Comparison of ENCODE assay signal across 15 cellular contexts in the genomic region with DNA sequence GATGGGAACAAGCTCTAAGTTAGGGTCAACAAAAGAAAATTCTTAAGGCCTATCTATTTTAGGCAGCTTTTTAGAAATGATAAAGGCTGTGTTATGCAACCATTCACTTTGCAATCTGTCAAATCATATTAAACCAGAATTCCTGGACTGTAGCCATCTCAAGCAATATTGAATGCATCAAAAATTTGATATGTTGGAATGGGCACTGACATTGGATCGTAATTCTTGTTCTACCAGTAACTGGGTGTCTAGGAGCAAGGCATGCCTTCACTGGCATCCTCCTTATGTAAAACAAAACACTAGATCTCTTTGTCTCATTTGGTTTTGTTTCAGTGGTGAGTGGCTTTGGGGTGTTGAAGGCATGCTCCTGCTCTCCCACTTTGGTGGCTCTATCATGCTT.
DNase-seq lines count a peak whose midpoint lies in the region; ATAC-seq and TF ChIP-seq lines count a peak whose summit lies in the region.
"Had no signal": no experiment of that assay in that cellular context is flagged by ENCODE, and none has a peak within 500 bp of the region (broad histone marks: within the 10 kb centered on the region; RNA-seq: fewer than 3 reads in every experiment).

No MANE protein-coding gene starts in this region.

- H3K4me1 ChIP-seq in mesendoderm (ENCODE audit: control insufficient read depth, low read depth, low read length) = peaks cover 9% of the 10 kb centered on the region

- no peak overlapping the region for H3K9ac ChIP-seq in mesendoderm (ENCODE audit: low read length)

- no peak overlapping the region for H2AK5ac ChIP-seq in mesendoderm (ENCODE audit: low read length)

- no peak overlapping the region for H2BK5ac ChIP-seq in mesendoderm (ENCODE audit: low read length)

- H3K4me3 ChIP-seq in mesendoderm (ENCODE audit: low read length) = no peak overlapping the region
- H3K4me3 ChIP-seq: left ventricle myocardium inferior, MG63, PC-9, SJSA1 had no signal

- WGBS in mesendoderm (ENCODE audit: extremely low coverage, insufficient coverage, low lambda C conversion rate) = no CpG with 5 or more reads among the region's 1 CpG

- H2BK120ac ChIP-seq in mesendoderm (ENCODE audit: low read depth, low read length) = no peak overlapping the region

- H3K23ac ChIP-seq in mesendoderm (ENCODE audit: low read length) = no peak overlapping the region

- TF ChIP-seq CTCF in WTC11 (IDR thresholded peaks at IDR 0.05) = no peak
- no peak for TF ChIP-seq CTCF in type B pancreatic cell (conservative IDR thresholded peaks at IDR 0.05)

- H4K8ac ChIP-seq in mesendoderm (ENCODE audit: low read depth, low read length) = no peak overlapping the region

- H3K27me3 Mint-ChIP-seq in activated naive CD8-positive, alpha-beta T cell = no peaks in the 10 kb centered on the region
- H3K27me3 Mint-ChIP-seq in activated naive CD8-positive, alpha-beta T cell treated with anti-CD3 and anti-CD28 coated beads for 36 hours = no peaks in the 10 kb centered on the region
- H3K27me3 Mint-ChIP-seq in WTC11 (ENCODE audit: low read depth) (no peaks in the 10 kb centered on the region), type B pancreatic cell (no peaks in the 10 kb centered on the region)

- H3K4ac ChIP-seq in mesendoderm (ENCODE audit: low read depth, low read length) = no peak overlapping the region

- no peaks in the 10 kb centered on the region for H3K36me3 Mint-ChIP-seq in activated naive CD8-positive, alpha-beta T cell
- peaks cover 26% of the 10 kb centered on the region for H3K36me3 Mint-ChIP-seq in activated naive CD8-positive, alpha-beta T cell treated with anti-CD3 and anti-CD28 coated beads for 36 hours
- 0 out of 2 replicates have a peak, but pooled peaks cover 3% of the 10 kb centered on the region for H3K36me3 Mint-ChIP-seq in WTC11
- peaks cover 17% of the 10 kb centered on the region for H3K36me3 Mint-ChIP-seq in type B pancreatic cell

- no peaks in the 10 kb centered on the region for H3K9me3 Mint-ChIP-seq in activated naive CD8-positive, alpha-beta T cell (ENCODE audit: low read depth)
- H3K9me3 Mint-ChIP-seq in activated naive CD8-positive, alpha-beta T cell treated with anti-CD3 and anti-CD28 coated beads for 36 hours = no peaks in the 10 kb centered on the region
- H3K9me3 Mint-ChIP-seq in WTC11 (no peaks in the 10 kb centered on the region), type B pancreatic cell (peaks cover 4% of the 10 kb centered on the region)

- POLR2A ChIA-PET in WTC11 (lab: Charles Lee) = interaction anchor here (1.3 kb wide), 1 partner anchor 19 kb away, joined by 3 read pairs; no protein-coding TSS in a partner anchor

- H2BK15ac ChIP-seq in mesendoderm (replicated peaks; ENCODE audit: low read depth) = no peak overlapping the region

- peaks cover 67% of the 10 kb centered on the region for H3K4me1 Mint-ChIP-seq in activated naive CD8-positive, alpha-beta T cell (ENCODE audit: low read depth)
- H3K4me1 Mint-ChIP-seq in activated naive CD8-positive, alpha-beta T cell treated with anti-CD3 and anti-CD28 coated beads for 36 hours = peaks cover 69% of the 10 kb centered on the region
- H3K4me1 Mint-ChIP-seq in WTC11 = peaks cover 87% of the 10 kb centered on the region
- peaks cover 50% of the 10 kb centered on the region for H3K4me1 Mint-ChIP-seq in type B pancreatic cell (ENCODE audit: unreplicated experiment)

- no peak overlapping the region for H3K4me2 ChIP-seq in mesendoderm (ENCODE audit: low read length)
- H3K4me2 ChIP-seq: PC-9 had no signal

- H3K79me1 ChIP-seq in mesendoderm (ENCODE audit: low read length) = peaks cover 14% of the 10 kb centered on the region

- ATAC-seq in WTC11 (no peak), HG02623 (IDR thresholded peaks at IDR 0.05; ENCODE audit: unreplicated experiment) (no peak)

- H3K27ac Mint-ChIP-seq in activated naive CD8-positive, alpha-beta T cell = peak overlapping the region; percentile 30
- no peak overlapping the region for H3K27ac Mint-ChIP-seq in activated naive CD8-positive, alpha-beta T cell treated with anti-CD3 and anti-CD28 coated beads for 36 hours
- peak overlapping the region; percentile 90 for H3K27ac Mint-ChIP-seq in WTC11
- peak overlapping the region; percentile 92 for H3K27ac Mint-ChIP-seq in type B pancreatic cell

- no peak overlapping the region for H3K27ac ChIP-seq in mesendoderm (ENCODE audit: low read depth, low read length)
- H3K27ac ChIP-seq: left ventricle myocardium inferior, PC-9, SJSA1 had no signal

- H3K18ac ChIP-seq in mesendoderm (ENCODE audit: low read length) = peak overlapping the region; percentile 73

- no peak overlapping the region for H4K5ac ChIP-seq in mesendoderm (ENCODE audit: low read length)

- peak overlapping the region; percentile 62 for H3K56ac ChIP-seq in mesendoderm (ENCODE audit: low read length)

- H3K36me3 ChIP-seq in mesendoderm (ENCODE audit: control insufficient read depth, insufficient read depth, low read length) = no peaks in the 10 kb centered on the region
- H3K36me3 ChIP-seq: left ventricle myocardium inferior, MG63, SJSA1 had no signal

- no peak for DNase-seq in activated naive CD8-positive, alpha-beta T cell treated with anti-CD3 and anti-CD28 coated beads for 36 hours
- DNase-seq in WTC11 (ENCODE audit: low spot score) (no peak), mesendoderm (no peak), type B pancreatic cell (ENCODE audit: extremely low spot score, unreplicated experiment) (no peak), midbrain (lab: John Stamatoyannopoulos, UW) (no peak), ureter (ENCODE audit: low spot score) (no peak)
- DNase-seq: activated gamma-delta T cell, H7, left ventricle myocardium inferior, MG63, NCI-H187 treated with DMSO at 0.1 percent for 48 hours, PC-9 had no signal

- peaks cover 86% of the 10 kb centered on the region for H3K79me2 ChIP-seq in mesendoderm (ENCODE audit: control insufficient read depth, insufficient read depth, low read length)

- H3K4me3 Mint-ChIP-seq in activated naive CD8-positive, alpha-beta T cell = no peak overlapping the region
- no peak overlapping the region for H3K4me3 Mint-ChIP-seq in activated naive CD8-positive, alpha-beta T cell treated with anti-CD3 and anti-CD28 coated beads for 36 hours
- H3K4me3 Mint-ChIP-seq in WTC11 (no peak overlapping the region), type B pancreatic cell (peak overlapping the region; percentile 32)

- CTCF ChIA-PET in WTC11 (lab: Charles Lee) = interaction anchor here (1.6 kb wide), 1 partner anchor 131 kb away, joined by 4 read pairs; no protein-coding TSS in a partner anchor

- H3K27me3 ChIP-seq in mesendoderm (ENCODE audit: insufficient read depth, low read length, poor library complexity) = no peaks in the 10 kb centered on the region
- H3K27me3 ChIP-seq: MG63, SJSA1 had no signal

TF ChIP-seq in WTC11, 78 proteins besides CTCF, POLR2A, EP300 and RAD21:
- no peak for TF ChIP-seq SOX15 (CRISPR knock-in tag; IDR thresholded peaks at IDR 0.05)
- TF ChIP-seq, protein P1, sequence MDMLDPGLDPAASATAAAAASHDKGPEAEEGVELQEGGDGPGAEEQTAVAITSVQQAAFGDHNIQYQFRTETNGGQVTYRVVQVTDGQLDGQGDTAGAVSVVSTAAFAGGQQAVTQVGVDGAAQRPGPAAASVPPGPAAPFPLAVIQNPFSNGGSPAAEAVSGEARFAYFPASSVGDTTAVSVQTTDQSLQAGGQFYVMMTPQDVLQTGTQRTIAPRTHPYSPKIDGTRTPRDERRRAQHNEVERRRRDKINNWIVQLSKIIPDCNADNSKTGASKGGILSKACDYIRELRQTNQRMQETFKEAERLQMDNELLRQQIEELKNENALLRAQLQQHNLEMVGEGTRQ (CRISPR knock-in tag; IDR thresholded peaks at IDR 0.05) = no peak
- no peak for TF ChIP-seq SMAD3 (CRISPR knock-in tag; IDR thresholded peaks at IDR 0.05; ENCODE audit: borderline replicate concordance)
- TF ChIP-seq RELA (CRISPR knock-in tag; IDR thresholded peaks at IDR 0.05; ENCODE audit: borderline replicate concordance) = no peak
- TF ChIP-seq EMX1 (CRISPR knock-in tag; IDR thresholded peaks at IDR 0.05) = no peak
- TF ChIP-seq ZNF317 (CRISPR knock-in tag; IDR thresholded peaks at IDR 0.05; ENCODE audit: borderline replicate concordance, low read depth) = no peak
- TF ChIP-seq ZNF121 (CRISPR knock-in tag; IDR thresholded peaks at IDR 0.05) = no peak
- TF ChIP-seq ZNF232 (CRISPR knock-in tag; IDR thresholded peaks at IDR 0.05) = no peak
- no peak for TF ChIP-seq MYBL2 (CRISPR knock-in tag; IDR thresholded peaks at IDR 0.05)
- TF ChIP-seq RORB (CRISPR knock-in tag; IDR thresholded peaks at IDR 0.05) = no peak
- TF ChIP-seq, protein P2, sequence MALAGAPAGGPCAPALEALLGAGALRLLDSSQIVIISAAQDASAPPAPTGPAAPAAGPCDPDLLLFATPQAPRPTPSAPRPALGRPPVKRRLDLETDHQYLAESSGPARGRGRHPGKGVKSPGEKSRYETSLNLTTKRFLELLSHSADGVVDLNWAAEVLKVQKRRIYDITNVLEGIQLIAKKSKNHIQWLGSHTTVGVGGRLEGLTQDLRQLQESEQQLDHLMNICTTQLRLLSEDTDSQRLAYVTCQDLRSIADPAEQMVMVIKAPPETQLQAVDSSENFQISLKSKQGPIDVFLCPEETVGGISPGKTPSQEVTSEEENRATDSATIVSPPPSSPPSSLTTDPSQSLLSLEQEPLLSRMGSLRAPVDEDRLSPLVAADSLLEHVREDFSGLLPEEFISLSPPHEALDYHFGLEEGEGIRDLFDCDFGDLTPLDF (CRISPR knock-in tag; IDR thresholded peaks at IDR 0.05) = no peak
- no peak for TF ChIP-seq OVOL2 (CRISPR knock-in tag; IDR thresholded peaks at IDR 0.05; ENCODE audit: borderline replicate concordance)
- no peak for TF ChIP-seq NR2C2 (CRISPR knock-in tag; IDR thresholded peaks at IDR 0.05)
- TF ChIP-seq, protein P3, sequence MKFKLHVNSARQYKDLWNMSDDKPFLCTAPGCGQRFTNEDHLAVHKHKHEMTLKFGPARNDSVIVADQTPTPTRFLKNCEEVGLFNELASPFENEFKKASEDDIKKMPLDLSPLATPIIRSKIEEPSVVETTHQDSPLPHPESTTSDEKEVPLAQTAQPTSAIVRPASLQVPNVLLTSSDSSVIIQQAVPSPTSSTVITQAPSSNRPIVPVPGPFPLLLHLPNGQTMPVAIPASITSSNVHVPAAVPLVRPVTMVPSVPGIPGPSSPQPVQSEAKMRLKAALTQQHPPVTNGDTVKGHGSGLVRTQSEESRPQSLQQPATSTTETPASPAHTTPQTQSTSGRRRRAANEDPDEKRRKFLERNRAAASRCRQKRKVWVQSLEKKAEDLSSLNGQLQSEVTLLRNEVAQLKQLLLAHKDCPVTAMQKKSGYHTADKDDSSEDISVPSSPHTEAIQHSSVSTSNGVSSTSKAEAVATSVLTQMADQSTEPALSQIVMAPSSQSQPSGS (CRISPR knock-in tag; IDR thresholded peaks at IDR 0.05; ENCODE audit: borderline replicate concordance, low read depth) = no peak
